Comparison of ENCODE assay signal across 8 cellular contexts in the genomic region with DNA sequence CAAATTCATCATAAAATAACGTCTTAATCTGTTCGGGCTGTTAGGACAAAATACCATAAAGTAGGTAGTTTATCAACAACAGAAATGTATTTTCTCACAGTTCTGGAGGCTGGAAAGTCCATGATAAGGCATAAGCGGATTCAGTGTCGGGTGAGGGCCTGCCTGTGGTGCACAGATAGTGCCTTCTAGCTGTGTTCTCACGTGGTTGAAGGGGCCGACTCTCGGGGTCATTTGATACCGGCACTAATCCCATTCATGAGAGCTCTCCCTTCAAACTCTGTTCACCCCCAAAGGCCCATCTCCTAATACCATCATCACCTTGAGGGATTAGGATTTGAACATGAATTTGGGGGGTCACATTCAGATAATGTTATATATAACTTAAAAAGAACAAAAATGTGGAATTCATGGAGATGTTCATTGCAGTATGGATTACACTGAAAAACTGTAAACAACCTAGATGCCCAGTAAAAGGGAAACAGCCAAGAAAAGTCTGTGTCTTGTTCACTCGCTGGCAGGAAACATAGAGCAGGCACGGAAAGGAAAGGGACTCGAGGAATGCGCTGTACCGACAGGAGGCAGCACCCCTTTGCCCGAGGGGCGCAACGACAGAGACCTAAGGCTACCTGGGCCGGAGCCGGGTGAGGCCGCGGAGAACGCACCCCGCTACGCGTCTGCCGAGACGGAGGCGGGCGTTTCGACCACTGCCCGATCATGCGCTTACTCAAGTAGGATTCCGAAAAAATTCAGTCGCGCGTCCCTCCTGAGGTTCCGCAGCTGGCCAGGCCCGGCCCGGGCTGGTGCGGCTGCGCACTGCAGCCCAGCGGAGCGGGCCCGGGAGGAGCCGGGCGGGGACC. TPM values are rescaled to one million over a fixed set of nuclear protein-coding genes. Genes with fewer than 3 reads are reported as not detected.
DNase-seq lines count a peak whose midpoint lies in the region; ATAC-seq and TF ChIP-seq lines count a peak whose summit lies in the region.

No MANE protein-coding gene starts in this region.

- H3K9me2 ChIP-seq in Loucy (replicated peaks; ENCODE audit: low read depth, low read length): no peaks in the 10 kb centered on the region

- H3K36me3 Mint-ChIP-seq in H9 (ENCODE audit: insufficient read depth in 1 of 3, low read depth in 3 of 3): peaks cover 9 to 20% (median 12%) of the 10 kb centered on the region in 3 experiments
- H3K36me3 Mint-ChIP-seq in activated naive CD8-positive, alpha-beta T cell treated with anti-CD3 and anti-CD28 coated beads, Interleukin-2, amount 10 ng/mL, durations not matched to agents 7 days and 5 days: peaks cover 10% of the 10 kb centered on the region

- H4K20me1 ChIP-seq in H9 (ENCODE audit: control insufficient read depth, insufficient read depth, insufficient read length) (no peaks in the 10 kb centered on the region), Loucy (ENCODE audit: insufficient read depth, low read length, poor library complexity, severe bottlenecking) (no peaks in the 10 kb centered on the region)

- H3K79me1 ChIP-seq in H9 (ENCODE audit: insufficient read depth, low read depth, low read length, poor library complexity, severe bottlenecking): no peaks in the 10 kb centered on the region

- no peaks in the 10 kb centered on the region for H3K9me3 Mint-ChIP-seq in H9
- no peaks in the 10 kb centered on the region for H3K9me3 Mint-ChIP-seq in activated naive CD8-positive, alpha-beta T cell treated with anti-CD3 and anti-CD28 coated beads, Interleukin-2, amount 10 ng/mL, durations not matched to agents 7 days and 5 days

- no peak overlapping the region for H3K56ac ChIP-seq in H9 (ENCODE audit: insufficient read length, low read depth, low read length)

- no peak overlapping the region for H3K27ac ChIP-seq in H9 (ENCODE audit: insufficient read length, low read depth, low read length)
- peak overlapping the region; percentile 93 to 99 (median 96) for H3K27ac ChIP-seq in transverse colon

- peaks cover 3% of the 10 kb centered on the region; the same call in 1 of the 2 replicates for H3K4me1 ChIP-seq in H9 (ENCODE audit: insufficient read depth, low read length)
- peaks cover 13% of the 10 kb centered on the region for H3K4me1 ChIP-seq in Loucy (ENCODE audit: insufficient read depth, low read length, poor library complexity, severe bottlenecking)
- H3K4me1 ChIP-seq in transverse colon: peaks cover 13 to 19% (median 18%) of the 10 kb centered on the region in 4 donors

- H3K23ac ChIP-seq in H9 (ENCODE audit: insufficient read length, low read depth, low read length): no peak overlapping the region

- H3K4me3 ChIP-seq in Loucy (ENCODE audit: low read length, poor library complexity, severe bottlenecking) (peak overlapping the region; percentile 84), transverse colon (peak overlapping the region; percentile 33 to 92 (median 78))

- H3K9me3 ChIP-seq in H9 (ENCODE audit: control insufficient read depth, low read depth, low read length): no peaks in the 10 kb centered on the region
- H3K9me3 ChIP-seq in Loucy (ENCODE audit: insufficient read depth, low read depth, low read length): no peaks in the 10 kb centered on the region
- H3K9me3 ChIP-seq in transverse colon: no peaks in the 10 kb centered on the region

- TF ChIP-seq POLR2A in transverse colon (IDR thresholded peaks at IDR 0.05): peak; percentile 60

- no peak overlapping the region for H3K4ac ChIP-seq in H9 (ENCODE audit: low read depth, low read length)

- H3K4me2 ChIP-seq in H9 (ENCODE audit: insufficient read depth, insufficient read length, low read length) (peak overlapping the region; percentile 56), Loucy (ENCODE audit: low read depth, low read length, poor library complexity, severe bottlenecking) (peak overlapping the region; percentile 63)

- H2BK20ac ChIP-seq in H9 (ENCODE audit: low read depth, low read length, poor library complexity, severe bottlenecking): no peak overlapping the region

- in situ Hi-C loops in transverse colon (cut with MboI; ENCODE audit: low pct_ligation_motif_present in 1 of 4, low pct_unique_long_range_greater_than_20kb in 1 of 4, low sequenced_read_pairs in 3 of 4): no loop called here

- WGBS in H9 (ENCODE audit: extremely low coverage, insufficient read length, low lambda C conversion rate): no CpG with 5 or more reads among the region's 45 CpGs
- 5 to 9% methylated on average over 7 to 44 of the region's 45 CpGs for WGBS in transverse colon (ENCODE audit: low coverage in 1 of 2), 2 donors

- POLR2A ChIA-PET in activated naive CD8-positive, alpha-beta T cell treated with anti-CD3 and anti-CD28 coated beads, Interleukin-2, amount 10 ng/mL, durations not matched to agents 7 days and 5 days (lab: Charles Lee): interaction anchor here (0.6 to 7.0 kb wide), 15 partner anchors 12 to 305 kb away, joined by 3 to 141 read pairs (median 5); a partner anchor contains a TSS

- peak overlapping the region; percentile 70 to 87 for H3K4me3 Mint-ChIP-seq in H9
- peak overlapping the region; percentile 83 for H3K4me3 Mint-ChIP-seq in activated naive CD8-positive, alpha-beta T cell treated with anti-CD3 and anti-CD28 coated beads, Interleukin-2, amount 10 ng/mL, durations not matched to agents 7 days and 5 days

- no peaks in the 10 kb centered on the region for H3F3A ChIP-seq in Loucy (ENCODE audit: low read depth)

- H4K5ac ChIP-seq in H9 (ENCODE audit: insufficient read length, low read depth, low read length): no peak overlapping the region

- H3K79me2 ChIP-seq in H9 (ENCODE audit: insufficient read depth, low read length) (no peaks in the 10 kb centered on the region), Loucy (ENCODE audit: insufficient read depth, low read length) (peaks cover 19% of the 10 kb centered on the region; the same call in 1 of the 2 replicates)

- H4K8ac ChIP-seq in H9 (replicated peaks; ENCODE audit: insufficient read length, low read depth, low read length): no peak overlapping the region

- no peaks in the 10 kb centered on the region; the same call in 1 of the 2 replicates for H3K27me3 ChIP-seq in H9 (ENCODE audit: insufficient read depth, low read length)
- no peaks in the 10 kb centered on the region for H3K27me3 ChIP-seq in Loucy (ENCODE audit: insufficient read depth, low read length, poor library complexity, severe bottlenecking)
- no peaks in the 10 kb centered on the region for H3K27me3 ChIP-seq in transverse colon

- H3K36me3 ChIP-seq in Loucy (ENCODE audit: insufficient read depth, low read length): no peaks in the 10 kb centered on the region
- H3K36me3 ChIP-seq in transverse colon: peaks cover 0 to 11% (median 5%) of the 10 kb centered on the region in 4 donors

- no peak overlapping the region for H3K27ac Mint-ChIP-seq in H9
- H3K27ac Mint-ChIP-seq in activated naive CD8-positive, alpha-beta T cell treated with anti-CD3 and anti-CD28 coated beads, Interleukin-2, amount 10 ng/mL, durations not matched to agents 7 days and 5 days: peak overlapping the region; percentile 83

- no peak overlapping the region for H3K14ac ChIP-seq in H9 (ENCODE audit: insufficient read depth, low read length)

- TF ChIP-seq EP300 in transverse colon (IDR thresholded peaks at IDR 0.05; ENCODE audit: low read depth): no peak

- H2BK120ac ChIP-seq in H9 (ENCODE audit: low read depth, low read length, poor library complexity, severe bottlenecking): no peak overlapping the region

- no peak overlapping the region for H3T11ph ChIP-seq in H9 (ENCODE audit: low read length)

- H3K27me3 Mint-ChIP-seq in H9 (ENCODE audit: low read depth): peaks cover 29% of the 10 kb centered on the region
- no peaks in the 10 kb centered on the region for H3K27me3 Mint-ChIP-seq in activated naive CD8-positive, alpha-beta T cell treated with anti-CD3 and anti-CD28 coated beads, Interleukin-2, amount 10 ng/mL, durations not matched to agents 7 days and 5 days

- H3K9ac ChIP-seq in H9 (ENCODE audit: extremely low read depth, insufficient read length, low read length): peak overlapping the region; percentile 46
- H3K9ac ChIP-seq in Loucy (ENCODE audit: low read depth, low read length, poor library complexity, severe bottlenecking): peak overlapping the region; percentile 65

- no peak overlapping the region for H2BK12ac ChIP-seq in H9 (ENCODE audit: insufficient read length, low read depth, low read length)

- peak; percentile 96 for DNase-seq in GM10266 (ENCODE audit: extremely low spot score)
- DNase-seq in H9: peak; percentile 77
- peak; percentile 84 for DNase-seq in activated naive CD8-positive, alpha-beta T cell treated with anti-CD3 and anti-CD28 coated beads, Interleukin-2, amount 10 ng/mL, durations not matched to agents 7 days and 5 days
- DNase-seq in Right ventricle myocardium superior: peak; percentile 87
- DNase-seq in pons (ENCODE audit: low spot score): peak; percentile 79
- peak; percentile 82 for DNase-seq in transverse colon

- H3K4me1 Mint-ChIP-seq in H9: peaks cover 19% of the 10 kb centered on the region in 2 experiments
- H3K4me1 Mint-ChIP-seq in activated naive CD8-positive, alpha-beta T cell treated with anti-CD3 and anti-CD28 coated beads, Interleukin-2, amount 10 ng/mL, durations not matched to agents 7 days and 5 days: peaks cover 25% of the 10 kb centered on the region

- H4K91ac ChIP-seq in H9 (ENCODE audit: insufficient read length, low read depth, low read length): no peak overlapping the region

- peaks cover 8% of the 10 kb centered on the region for H3K23me2 ChIP-seq in H9 (ENCODE audit: insufficient read length, low read depth, low read length, poor library complexity, severe bottlenecking)

- intact Hi-C loops in Right ventricle myocardium superior (cut with DNase I) (loop anchor here (2.0 kb wide), 1 partner anchor 31 kb away; a partner anchor contains a TSS), transverse colon (cut with DNase I; ENCODE audit: low total_unique reads) (no loop called here)

- H2BK5ac ChIP-seq in H9 (ENCODE audit: insufficient read length, low read length): no peak overlapping the region

- H2AK5ac ChIP-seq in H9 (ENCODE audit: insufficient read length, low read length): no peak overlapping the region

- ATAC-seq in SK-N-SH treated with all-trans-retinoic acid at 6 μM for 48 hours: peak; percentile 94
- ATAC-seq in activated naive CD8-positive, alpha-beta T cell treated with anti-CD3 and anti-CD28 coated beads, Interleukin-2, amount 10 ng/mL, durations not matched to agents 7 days and 5 days (ENCODE audit: low read depth): peak; percentile 78
- peak; percentile 90 for ATAC-seq in Right ventricle myocardium superior (ENCODE audit: poor library complexity)

- H2AFZ ChIP-seq in H9 (ENCODE audit: low read length): no peak overlapping the region
- peak overlapping the region; percentile 95 for H2AFZ ChIP-seq in Loucy (ENCODE audit: low read length)

- TF ChIP-seq CTCF in GM10266 (IDR thresholded peaks at IDR 0.05; ENCODE audit: control insufficient read depth, insufficient read depth, low read depth, missing control alignments) (peak; percentile 86), H9 (conservative IDR thresholded peaks at IDR 0.05) (peak; percentile 74), Loucy (conservative IDR thresholded peaks at IDR 0.05; ENCODE audit: low read length) (peak; percentile 75), transverse colon (IDR thresholded peaks at IDR 0.05) (peak; percentile 76 to 94 (median 79))

- no peak overlapping the region for H3K18ac ChIP-seq in H9 (ENCODE audit: insufficient read length, low read depth, low read length)

- no peak overlapping the region for H2BK15ac ChIP-seq in H9 (ENCODE audit: low read depth, low read length)

RNA-seq across cellular contexts. Expression of a gene that starts 1.1 kb away (rescaled TPM):
- total RNA-seq in H9 (2021) (25.3 and 27.4 TPM in 2 replicates), Right ventricle myocardium superior (130 TPM), transverse colon (100 to 1,000 TPM in 2 of 4 donors, 10 to 100 TPM in 2; 46.8 to 109 (median 86.4) TPM)
- total RNA-seq in activated naive CD8-positive, alpha-beta T cell treated with anti-CD3 and anti-CD28 coated beads, Interleukin-2, amount 10 ng/mL, durations not matched to agents 7 days and 5 days: 100 to 1,000 TPM; 108 to 111 TPM

RNA-seq across cellular contexts. Expression of a gene that starts 17.7 kb away (rescaled TPM):
- 6.5 and 6.7 TPM in 2 replicates for total RNA-seq in H9 (2021)
- 1 to 10 TPM; 6.2 to 7.5 TPM for total RNA-seq in activated naive CD8-positive, alpha-beta T cell treated with anti-CD3 and anti-CD28 coated beads, Interleukin-2, amount 10 ng/mL, durations not matched to agents 7 days and 5 days
- total RNA-seq in Right ventricle myocardium superior: 17.1 TPM
- total RNA-seq in transverse colon: 10 to 100 TPM in 3 of 4 donors, 1 to 10 TPM in 1; 7.0 to 18.3 (median 14.0) TPM

RNA-seq across cellular contexts. Expression of a gene that starts 30.3 kb away (rescaled TPM):
- total RNA-seq in H9 (2021) (13.2 and 13.3 TPM in 2 replicates), Right ventricle myocardium superior (15.5 TPM), transverse colon (10 to 100 TPM; 13.8 to 21.8 (median 17.9) TPM)
- 10 to 100 TPM; 28.1 to 29.2 TPM for total RNA-seq in activated naive CD8-positive, alpha-beta T cell treated with anti-CD3 and anti-CD28 coated beads, Interleukin-2, amount 10 ng/mL, durations not matched to agents 7 days and 5 days

RNA-seq across cellular contexts. Expression of a gene that starts 33.1 kb away (rescaled TPM):
- total RNA-seq in H9 (2021) (84.3 and 84.6 TPM in 2 replicates), Right ventricle myocardium superior (26.5 TPM), transverse colon (100 to 1,000 TPM in 1 of 4 donors, 10 to 100 TPM in 3; 34.4 to 142 (median 52.9) TPM)
- 10 to 100 TPM; 77.9 to 78.6 TPM for total RNA-seq in activated naive CD8-positive, alpha-beta T cell treated with anti-CD3 and anti-CD28 coated beads, Interleukin-2, amount 10 ng/mL, durations not matched to agents 7 days and 5 days

RNA-seq across cellular contexts. Expression of a gene that starts 33.6 kb away (rescaled TPM):
- 35.1 and 35.7 TPM in 2 replicates for total RNA-seq in H9 (2021)
- 10 to 100 TPM; 62.2 to 63.5 TPM for total RNA-seq in activated naive CD8-positive, alpha-beta T cell treated with anti-CD3 and anti-CD28 coated beads, Interleukin-2, amount 10 ng/mL, durations not matched to agents 7 days and 5 days
- total RNA-seq in Right ventricle myocardium superior: 45.0 TPM
- 100 to 1,000 TPM in 1 of 4 donors, 10 to 100 TPM in 3; 64.6 to 109 (median 80.6) TPM for total RNA-seq in transverse colon
